Comparison of ENCODE assay signal across 17 cellular contexts in genomic region chr15:51992953-51993352, GRCh38.
"Had no signal": no experiment of that assay in that cellular context is flagged by ENCODE, and none has a peak within 500 bp of the region (broad histone marks: within the 10 kb centered on the region; RNA-seq: fewer than 3 reads in every experiment).

No MANE protein-coding gene starts in this region.

- ATAC-seq: heart left ventricle; left ventricle myocardium superior; stimulated activated naive CD8-positive, alpha-beta T cell treated with anti-CD3 and anti-CD28 coated beads, Interleukin-15, amount 100 ng/mL, for 72 hours had no signal

- H3K4me2 ChIP-seq: neural progenitor cell had no signal

- H3K27me3 ChIP-seq: esophagus squamous epithelium, heart left ventricle, neural progenitor cell, ovary, testis had no signal

- H3K27ac ChIP-seq: heart left ventricle, neural progenitor cell, ovary, testis had no signal

- H3K36me3 ChIP-seq: esophagus squamous epithelium, heart left ventricle, neural progenitor cell, ovary had no signal

- H3K4me3 ChIP-seq: esophagus squamous epithelium, heart left ventricle, neural progenitor cell, ovary, testis had no signal

- H3K9ac ChIP-seq: neural progenitor cell had no signal

- DNase-seq: activated B cell treated with CpG ODN at 0.5 μM for 24 hours; activated CD4-positive, alpha-beta T cell treated with anti-CD3 and anti-CD28 coated beads, Interleukin-2, amount 10 ng/mL, durations not matched to agents 24 days and 14 days; activated CD8-positive, alpha-beta memory T cell treated with anti-CD3 and anti-CD28 coated beads for 24 hours; activated naive CD4-positive, alpha-beta T cell treated with anti-CD3 and anti-CD28 coated beads, Interleukin-2, amount 10 ng/mL, durations not matched to agents 7 days and 5 days; endodermal cell; esophagus squamous epithelium; foreskin melanocyte; heart left ventricle; islet precursor cell; left ventricle myocardium superior; ovary; stimulated activated CD4-positive, alpha-beta T cell treated with anti-CD3 and anti-CD28 coated beads, Interleukin-4, amount 100 ng/mL, for 1 hour; stimulated activated naive CD8-positive, alpha-beta T cell treated with anti-CD3 and anti-CD28 coated beads, Interleukin-15, amount 100 ng/mL, for 72 hours; T-helper 2 cell; testis had no signal

- H2AFZ ChIP-seq: neural progenitor cell had no signal

- H3K4me1 ChIP-seq: heart left ventricle, neural progenitor cell, testis had no signal

- H3K9me3 ChIP-seq: esophagus squamous epithelium, heart left ventricle, ovary, testis had no signal

- FAIRE-seq: TTC549 had no signal
